In the genomic region with DNA sequence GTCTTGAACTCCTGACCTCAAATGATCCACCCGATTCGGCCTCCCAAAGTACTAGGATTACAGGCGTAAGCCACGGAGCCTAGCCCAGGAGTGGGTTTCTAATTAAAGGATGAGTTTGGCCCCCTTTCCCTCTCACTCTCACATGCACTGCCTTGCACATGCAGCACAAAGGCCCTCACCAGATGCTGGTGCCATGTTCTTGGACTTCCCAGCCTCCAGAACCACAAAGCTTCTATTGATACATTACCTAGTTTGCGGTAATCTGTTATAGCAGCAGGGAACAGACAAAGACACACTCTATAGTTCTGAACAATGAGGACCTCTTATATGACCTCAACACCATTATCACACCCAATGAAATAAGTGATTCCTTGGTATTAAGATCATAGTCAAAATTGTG, we compare ENCODE assay signal across 41 cellular contexts. TPM values are rescaled to one million over a fixed set of nuclear protein-coding genes. Genes with fewer than 3 reads are reported as not detected.
"Had no signal": no experiment of that assay in that cellular context is flagged by ENCODE, and none has a peak within 500 bp of the region (broad histone marks: within the 10 kb centered on the region; RNA-seq: fewer than 3 reads in every experiment).

No MANE protein-coding gene starts in this region.

- ATAC-seq: activated naive CD4-positive, alpha-beta T cell treated with anti-CD3 and anti-CD28 coated beads, Interleukin-2, amount 50 U/mL, for 72 hours; activated naive CD8-positive, alpha-beta T cell treated with anti-CD3 and anti-CD28 coated beads, Interleukin-2, amount 50 U/mL, for 24 hours; activated T-cell treated with anti-CD3 and anti-CD28 coated beads, Interleukin-2, amount 50 U/mL, for 4 hours; activated T-cell treated with anti-CD3 and anti-CD28 coated beads, Interleukin-2, amount 50 U/mL, for 72 hours; activated T-helper 17 cell treated with anti-CD3 and anti-CD28 coated beads, Interleukin-2, amount 50 U/mL, for 72 hours; body of pancreas had no signal

- H3K9me3 Mint-ChIP-seq: activated naive CD4-positive, alpha-beta T cell treated with anti-CD3 and anti-CD28 coated beads, Interleukin-2, amount 50 U/mL, for 72 hours; activated naive CD8-positive, alpha-beta T cell treated with anti-CD3 and anti-CD28 coated beads for 36 hours; activated T-cell treated with anti-CD3 and anti-CD28 coated beads, Interleukin-2, amount 50 U/mL, for 72 hours; activated T-helper 17 cell treated with anti-CD3 and anti-CD28 coated beads, Interleukin-2, amount 50 U/mL, for 72 hours; activated T-helper 2 cell treated with anti-CD3 and anti-CD28 coated beads, Interferon-gamma antibody, Interleukin-2, Interleukin-4, amounts not matched to agents 10 μg/mL and 5 μg/mL and 100 μg/mL, durations not matched to agents 14 hours and 24 hours and 36 hours had no signal

- H3K27me3 Mint-ChIP-seq: activated naive CD4-positive, alpha-beta T cell treated with anti-CD3 and anti-CD28 coated beads, Interleukin-2, amount 50 U/mL, for 24 hours; activated naive CD8-positive, alpha-beta T cell; central memory CD8-positive, alpha-beta T cell had no signal

- H3K4me3 ChIP-seq: adrenal gland, ascending aorta, body of pancreas, breast epithelium, cardiac muscle cell had no signal

- DNase-seq: activated effector memory CD4-positive, alpha-beta T cell treated with anti-CD3 and anti-CD28 coated beads, Interleukin-2, amount 50 U/mL, for 16 hours; activated effector memory CD4-positive, alpha-beta T cell treated with Interleukin-2 at 50 U/mL for 16 hours; activated gamma-delta T cell; activated gamma-delta T cell treated with Interleukin-2 at 50 U/mL for 16 hours; activated naive CD4-positive, alpha-beta T cell; activated naive CD4-positive, alpha-beta T cell treated with anti-CD3 and anti-CD28 coated beads for 36 hours; activated naive CD4-positive, alpha-beta T cell treated with anti-CD3 and anti-CD28 coated beads, Interleukin-2, amount 10 ng/mL, durations not matched to agents 7 days and 5 days; activated naive CD4-positive, alpha-beta T cell treated with anti-CD3 and anti-CD28 coated beads, Interleukin-2, amount 50 U/mL, for 16 hours; activated naive CD4-positive, alpha-beta T cell treated with Interleukin-2 at 50 U/mL for 16 hours; activated naive CD8-positive, alpha-beta T cell treated with anti-CD3 and anti-CD28 coated beads for 36 hours; activated naive CD8-positive, alpha-beta T cell treated with anti-CD3 and anti-CD28 coated beads, Interleukin-2, amount 10 ng/mL, durations not matched to agents 7 days and 5 days; activated naive CD8-positive, alpha-beta T cell treated with anti-CD3 and anti-CD28 coated beads, Interleukin-2, amount 50 U/mL, for 24 hours; activated T-cell treated with anti-CD3 and anti-CD28 coated beads, Interleukin-2, amount 50 U/mL, for 1 hour; activated T-cell treated with anti-CD3 and anti-CD28 coated beads, Interleukin-2, amount 50 U/mL, for 4 hours; activated T-cell treated with anti-CD3 and anti-CD28 coated beads, Interleukin-2, amount 50 U/mL, for 48 hours; activated T-cell treated with anti-CD3 and anti-CD28 coated beads, Interleukin-2, amount 50 U/mL, for 72 hours; adrenal gland; amniotic stem cell; amygdala; anterior cingulate cortex; body of pancreas; brain microvascular endothelial cell; caudate nucleus; central memory CD4-positive, alpha-beta T cell; cerebellar nuclear complex had no signal

- H3K27ac Mint-ChIP-seq: activated naive CD4-positive, alpha-beta T cell treated with anti-CD3 and anti-CD28 coated beads for 36 hours; activated naive CD4-positive, alpha-beta T cell treated with anti-CD3 and anti-CD28 coated beads, Interleukin-2, amount 10 ng/mL, durations not matched to agents 7 days and 5 days; activated naive CD4-positive, alpha-beta T cell treated with anti-CD3 and anti-CD28 coated beads, Interleukin-2, amount 50 U/mL, for 24 hours; activated naive CD4-positive, alpha-beta T cell treated with anti-CD3 and anti-CD28 coated beads, Interleukin-2, amount 50 U/mL, for 72 hours; activated naive CD8-positive, alpha-beta T cell; activated naive CD8-positive, alpha-beta T cell treated with anti-CD3 and anti-CD28 coated beads for 36 hours; activated naive CD8-positive, alpha-beta T cell treated with anti-CD3 and anti-CD28 coated beads, Interleukin-2, amount 10 ng/mL, durations not matched to agents 7 days and 5 days; activated naive CD8-positive, alpha-beta T cell treated with anti-CD3 and anti-CD28 coated beads, Interleukin-2, amount 50 U/mL, for 24 hours; activated T-helper 1 cell treated with anti-CD3 and anti-CD28 coated beads, Interleukin-12 subunit alpha, Interleukin-12 subunit beta, Interleukin-2, Interleukin-4 antibody, amounts not matched to agents 30 ng/mL and 10 ng/mL and 1 ng/mL, durations not matched to agents 14 hours and 24 hours and 36 hours; activated T-helper 17 cell treated with anti-CD3 and anti-CD28 coated beads, Interleukin-2, amount 50 U/mL, for 72 hours; activated T-helper 2 cell treated with anti-CD3 and anti-CD28 coated beads, Interferon-gamma antibody, Interleukin-2, Interleukin-4, amounts not matched to agents 10 μg/mL and 5 μg/mL and 100 μg/mL, durations not matched to agents 14 hours and 24 hours and 36 hours; brain had no signal

- H3K4me3 Mint-ChIP-seq: activated naive CD4-positive, alpha-beta T cell treated with anti-CD3 and anti-CD28 coated beads for 36 hours; activated naive CD4-positive, alpha-beta T cell treated with anti-CD3 and anti-CD28 coated beads, Interleukin-2, amount 10 ng/mL, durations not matched to agents 7 days and 5 days; activated naive CD4-positive, alpha-beta T cell treated with anti-CD3 and anti-CD28 coated beads, Interleukin-2, amount 50 U/mL, for 24 hours; activated naive CD8-positive, alpha-beta T cell; activated naive CD8-positive, alpha-beta T cell treated with anti-CD3 and anti-CD28 coated beads for 36 hours; activated naive CD8-positive, alpha-beta T cell treated with anti-CD3 and anti-CD28 coated beads, Interleukin-2, amount 10 ng/mL, durations not matched to agents 7 days and 5 days; activated naive CD8-positive, alpha-beta T cell treated with anti-CD3 and anti-CD28 coated beads, Interleukin-2, amount 50 U/mL, for 24 hours; activated T-cell treated with anti-CD3 and anti-CD28 coated beads, Interleukin-2, amount 50 U/mL, for 4 hours; activated T-cell treated with anti-CD3 and anti-CD28 coated beads, Interleukin-2, amount 50 U/mL, for 72 hours; activated T-helper 1 cell treated with anti-CD3 and anti-CD28 coated beads, Interleukin-12 subunit alpha, Interleukin-12 subunit beta, Interleukin-2, Interleukin-4 antibody, amounts not matched to agents 30 ng/mL and 10 ng/mL and 1 ng/mL, durations not matched to agents 14 hours and 24 hours and 36 hours; activated T-helper 17 cell treated with anti-CD3 and anti-CD28 coated beads, Interleukin-2, amount 50 U/mL, for 72 hours; brain; central memory CD8-positive, alpha-beta T cell had no signal

- H3K4me1 Mint-ChIP-seq: activated naive CD4-positive, alpha-beta T cell treated with anti-CD3 and anti-CD28 coated beads, Interleukin-2, amount 50 U/mL, for 24 hours; activated T-helper 17 cell treated with anti-CD3 and anti-CD28 coated beads, Interleukin-2, amount 50 U/mL, for 72 hours; brain had no signal

- H3K36me3 ChIP-seq: adrenal gland, ascending aorta, brain microvascular endothelial cell, breast epithelium, cardiac muscle cell had no signal

- H3K36me3 Mint-ChIP-seq: activated naive CD8-positive, alpha-beta T cell treated with anti-CD3 and anti-CD28 coated beads for 36 hours; brain had no signal

- H3K27me3 ChIP-seq: adrenal gland, ascending aorta, body of pancreas, brain microvascular endothelial cell had no signal

- FAIRE-seq: astrocyte, bronchial epithelial cell had no signal

- H3K9me3 ChIP-seq: adrenal gland, ascending aorta, body of pancreas had no signal

- H3K4me1 ChIP-seq: adrenal gland, ascending aorta, breast epithelium had no signal

- H3K27ac ChIP-seq: adrenal gland, ascending aorta, body of pancreas, brain microvascular endothelial cell, breast epithelium, cardiac muscle cell had no signal

RNA-seq across cellular contexts. Expression of a gene that starts 17.9 kb away (rescaled TPM):
- total RNA-seq: activated naive CD4-positive, alpha-beta T cell treated with anti-CD3 and anti-CD28 coated beads for 36 hours; activated naive CD4-positive, alpha-beta T cell treated with anti-CD3 and anti-CD28 coated beads, Interleukin-2, amount 50 U/mL, for 72 hours; activated naive CD8-positive, alpha-beta T cell treated with anti-CD3 and anti-CD28 coated beads for 36 hours; activated T-helper 1 cell treated with anti-CD3 and anti-CD28 coated beads, Interleukin-12 subunit alpha, Interleukin-12 subunit beta, Interleukin-2, Interleukin-4 antibody, amounts not matched to agents 30 ng/mL and 10 ng/mL and 1 ng/mL, durations not matched to agents 14 hours and 24 hours and 36 hours; activated T-helper 17 cell treated with anti-CD3 and anti-CD28 coated beads, Interleukin-2, amount 50 U/mL, for 72 hours; ascending aorta; astrocyte; body of pancreas; bronchial epithelial cell; cardiac muscle cell; cardiac septum; cerebellum; chondrocyte had no signal
- polyA plus RNA-seq: cardiac muscle cell had no signal

RNA-seq across cellular contexts. Expression of a gene that starts 20.3 kb away (rescaled TPM):
- total RNA-seq: bronchial epithelial cell, chondrocyte had no signal
- polyA plus RNA-seq: cardiac muscle cell had no signal

RNA-seq across cellular contexts. Expression of a gene that starts 52.9 kb away (rescaled TPM):
- total RNA-seq: activated naive CD4-positive, alpha-beta T cell treated with anti-CD3 and anti-CD28 coated beads for 36 hours; activated naive CD4-positive, alpha-beta T cell treated with anti-CD3 and anti-CD28 coated beads, Interleukin-2, amount 50 U/mL, for 72 hours; activated naive CD8-positive, alpha-beta T cell treated with anti-CD3 and anti-CD28 coated beads for 36 hours; activated naive CD8-positive, alpha-beta T cell treated with anti-CD3 and anti-CD28 coated beads, Interleukin-2, amount 10 ng/mL, durations not matched to agents 7 days and 5 days; activated T-cell treated with anti-CD3 and anti-CD28 coated beads, Interleukin-2, amount 50 U/mL, for 4 hours; activated T-cell treated with anti-CD3 and anti-CD28 coated beads, Interleukin-2, amount 50 U/mL, for 72 hours; activated T-helper 1 cell treated with anti-CD3 and anti-CD28 coated beads, Interleukin-12 subunit alpha, Interleukin-12 subunit beta, Interleukin-2, Interleukin-4 antibody, amounts not matched to agents 30 ng/mL and 10 ng/mL and 1 ng/mL, durations not matched to agents 14 hours and 24 hours and 36 hours; activated T-helper 17 cell treated with anti-CD3 and anti-CD28 coated beads, Interleukin-2, amount 50 U/mL, for 72 hours; activated T-helper 2 cell treated with anti-CD3 and anti-CD28 coated beads, Interferon-gamma antibody, Interleukin-2, Interleukin-4, amounts not matched to agents 10 μg/mL and 5 μg/mL and 100 μg/mL, durations not matched to agents 14 hours and 24 hours and 36 hours; adrenal gland; ascending aorta; astrocyte; body of pancreas; breast epithelium; bronchial epithelial cell; cerebellum; chondrocyte had no signal
